Comparison of ENCODE assay signal across 8 cellular contexts in the genomic region with DNA sequence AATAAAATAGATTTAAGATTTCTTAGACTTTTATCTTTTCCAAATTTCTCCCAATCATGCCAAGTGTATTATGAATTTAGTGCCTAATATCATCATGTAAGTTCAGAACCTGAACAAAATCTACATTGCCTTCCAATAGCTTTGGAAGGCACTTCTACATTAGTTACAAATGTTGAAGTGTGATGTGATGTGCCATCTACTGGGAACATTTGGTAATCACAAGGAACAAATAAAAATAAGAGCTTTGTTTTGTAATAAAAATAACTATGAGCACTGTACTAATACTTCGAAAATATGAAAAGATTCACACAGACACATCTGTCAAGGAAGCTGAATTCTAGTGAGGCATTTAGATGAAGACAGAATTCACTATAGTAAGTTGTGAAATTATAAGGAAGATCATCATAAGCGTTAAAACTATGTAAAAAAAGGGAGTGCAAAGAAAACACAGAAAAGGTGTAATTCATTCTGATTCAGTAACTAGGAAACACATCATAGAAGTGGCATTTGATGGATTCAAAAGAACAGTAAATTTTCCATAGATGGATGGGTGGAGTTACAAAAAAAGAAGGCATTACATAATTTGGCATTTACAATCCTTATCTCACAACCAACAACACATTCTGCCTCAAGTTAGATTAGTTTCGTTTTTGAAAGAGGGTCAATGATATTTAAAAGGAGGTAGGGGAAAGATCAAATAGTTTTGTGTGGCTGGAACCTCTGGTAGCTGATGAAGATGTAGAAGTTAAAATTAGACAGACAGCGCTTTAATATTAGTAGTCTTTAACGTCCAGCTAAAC.
DNase-seq lines count a peak whose midpoint lies in the region; ATAC-seq and TF ChIP-seq lines count a peak whose summit lies in the region.

No MANE protein-coding gene starts in this region.

- H3K4me3 Mint-ChIP-seq in activated T-helper 17 cell treated with anti-CD3 and anti-CD28 coated beads, Interleukin-2, amount 50 U/mL, for 72 hours, result no peak overlapping the region

- 56 to 76% methylated on average over 5 of the region's 5 CpGs for WGBS in sigmoid colon, 2 donors

- no peak overlapping the region for H3K9ac ChIP-seq in OCI-LY1 (ENCODE audit: low read length)

- peaks cover 42% of the 10 kb centered on the region for H3K36me3 Mint-ChIP-seq in activated T-helper 17 cell treated with anti-CD3 and anti-CD28 coated beads, Interleukin-2, amount 50 U/mL, for 72 hours (ENCODE audit: low read depth)

- H3K27ac ChIP-seq in OCI-LY1 (ENCODE audit: low read depth, low read length, poor library complexity, severe bottlenecking) (no peak overlapping the region), sigmoid colon (no peak overlapping the region)

- intact Hi-C loops in sigmoid colon (cut with DNase I), result no loop called here

- no peaks in the 10 kb centered on the region for H3F3A ChIP-seq in OCI-LY1 (ENCODE audit: insufficient read depth, low read length)

- no peaks in the 10 kb centered on the region for H3K9me3 ChIP-seq in OCI-LY1 (ENCODE audit: low read length)
- H3K9me3 ChIP-seq in sigmoid colon, result no peaks in the 10 kb centered on the region

- H3K79me2 ChIP-seq in OCI-LY1 (ENCODE audit: insufficient read depth, low read length), result no peaks in the 10 kb centered on the region

- no peaks in the 10 kb centered on the region for H3K27me3 Mint-ChIP-seq in activated T-helper 17 cell treated with anti-CD3 and anti-CD28 coated beads, Interleukin-2, amount 50 U/mL, for 72 hours

- TF ChIP-seq CTCF in OCI-LY1 (IDR thresholded peaks at IDR 0.05; ENCODE audit: low read length) (peak; percentile 64), sigmoid colon (IDR thresholded peaks at IDR 0.05) (peak in 1 of 4 experiments; percentile 34)

- H3K27ac Mint-ChIP-seq in activated T-helper 17 cell treated with anti-CD3 and anti-CD28 coated beads, Interleukin-2, amount 50 U/mL, for 72 hours, result no peak overlapping the region

- H4K20me1 ChIP-seq in OCI-LY1 (ENCODE audit: insufficient read depth, low read length), result no peaks in the 10 kb centered on the region

- no peak overlapping the region for H2AFZ ChIP-seq in OCI-LY1 (ENCODE audit: low read length)

- DNase-seq in DMS153 (lab: John Stamatoyannopoulos, UW) (peak; percentile 18), H7 (peak; percentile 1), erythroblast (lab: John Stamatoyannopoulos, UW) (peak; percentile 78 to 89), pulmonary artery endothelial cell (ENCODE audit: low read depth, low spot score) (peak; percentile 8), GM19238 (ENCODE audit: insufficient read length, low spot score) (no peak), sigmoid colon (no peak)

- H3K9me2 ChIP-seq in OCI-LY1 (ENCODE audit: low read depth, low read length), result no peaks in the 10 kb centered on the region

- no peak for TF ChIP-seq EP300 in sigmoid colon (IDR thresholded peaks at IDR 0.05)

- ATAC-seq in activated T-helper 17 cell treated with anti-CD3 and anti-CD28 coated beads, Interleukin-2, amount 50 U/mL, for 72 hours (replicated peaks), result no peak

- H3K4me1 ChIP-seq in OCI-LY1 (ENCODE audit: insufficient read depth, low read length, severe bottlenecking), result peaks cover 7% of the 10 kb centered on the region
- no peaks in the 10 kb centered on the region for H3K4me1 ChIP-seq in sigmoid colon

- H3K4me3 ChIP-seq in H7 (ENCODE audit: insufficient read depth, low read depth, low read length), result no peak overlapping the region
- H3K4me3 ChIP-seq in OCI-LY1 (ENCODE audit: low read depth, low read length, poor library complexity, severe bottlenecking), result no peak overlapping the region
- no peak overlapping the region for H3K4me3 ChIP-seq in sigmoid colon

- H3K27me3 ChIP-seq in H7 (ENCODE audit: control insufficient read depth, insufficient read depth, low read length) (no peaks in the 10 kb centered on the region), OCI-LY1 (ENCODE audit: insufficient read depth, low read length) (no peaks in the 10 kb centered on the region), sigmoid colon (no peaks in the 10 kb centered on the region)

- peaks cover 12% of the 10 kb centered on the region for H3K4me1 Mint-ChIP-seq in activated T-helper 17 cell treated with anti-CD3 and anti-CD28 coated beads, Interleukin-2, amount 50 U/mL, for 72 hours

- H3K9me3 Mint-ChIP-seq in activated T-helper 17 cell treated with anti-CD3 and anti-CD28 coated beads, Interleukin-2, amount 50 U/mL, for 72 hours, result peaks cover 3% of the 10 kb centered on the region

- TF ChIP-seq POLR2A in erythroblast (IDR thresholded peaks at IDR 0.05; ENCODE audit: low read length) (no peak), sigmoid colon (IDR thresholded peaks at IDR 0.05) (no peak)

- H3K4me2 ChIP-seq in OCI-LY1 (ENCODE audit: low read length), result no peak overlapping the region; the same call in 1 of the 2 replicates

- H3K36me3 ChIP-seq in H7 (replicated peaks; ENCODE audit: control insufficient read depth, insufficient read depth, low read length) (no peaks in the 10 kb centered on the region; the same call in 1 of the 2 replicates), OCI-LY1 (ENCODE audit: insufficient read depth, low read length) (peaks cover 12% of the 10 kb centered on the region), sigmoid colon (peaks cover 0 to 8% (median 0%) of the 10 kb centered on the region in 4 donors)

Comparison
In these comparisons a context has a peak if more than half of its experiments do, and no peak if none do; other contexts are left out.
1. DNase-seq: peak in DMS153 (single experiment), H7 (single experiment), erythroblast (2 of 2) and pulmonary artery endothelial cell (single experiment); none in GM19238 (single experiment) and sigmoid colon (single experiment).